ENCODE assay signal across 19 cellular contexts in the genomic region with DNA sequence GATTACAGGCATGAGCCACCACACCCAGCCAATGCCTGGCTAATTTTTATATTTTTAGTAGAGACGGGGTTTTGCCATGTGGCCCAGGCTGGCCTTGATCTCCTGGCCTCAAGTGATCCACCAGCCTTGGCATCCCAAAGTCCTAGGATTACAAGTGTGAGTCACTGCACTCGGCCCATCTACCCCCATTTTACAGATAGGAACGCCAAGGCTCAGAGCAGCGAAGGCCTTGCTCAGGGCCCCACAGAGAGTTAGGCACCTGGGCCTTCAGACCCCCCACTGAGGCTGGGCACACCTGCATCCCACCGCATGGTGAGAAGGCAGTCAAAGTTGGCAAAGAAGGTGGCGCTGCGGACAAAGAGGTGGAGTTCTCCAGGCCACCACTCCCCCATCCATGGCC.
A peak's percentile ranks its signal among the peaks of the same experiment; 100 is the strongest.
DNase-seq lines count a peak whose midpoint lies in the region; ATAC-seq, FAIRE-seq and TF ChIP-seq lines count a peak whose summit lies in the region.
"Had no signal": no experiment of that assay in that cellular context is flagged by ENCODE, and none has a peak within 500 bp of the region (broad histone marks: within the 10 kb centered on the region; RNA-seq: fewer than 3 reads in every experiment).

No MANE protein-coding gene starts in this region.

- H3K4me2 ChIP-seq in K562 (ENCODE audit: insufficient read depth, low read length) (no peak overlapping the region), neuronal stem cell (ENCODE audit: insufficient read depth, low read length, poor library complexity, severe bottlenecking) (no peak overlapping the region), Karpas-422 (ENCODE audit: low read depth, low read length, poor library complexity, severe bottlenecking) (no peak overlapping the region)
- H3K4me2 ChIP-seq: A549; BLaER1 treated with 17β-estradiol and CSF1 and Interleukin-3, amounts not matched to agents 10 nM and 100 nM had no signal

- intact Hi-C loops in K562 (cut with micrococcal nuclease) = loop anchor here (5.0 kb wide), 2 partner anchors 993 to 1088 kb away; no protein-coding TSS in a partner anchor

- H3K79me1 ChIP-seq in neuronal stem cell (ENCODE audit: low read depth, low read length) = peaks cover 1% of the 10 kb centered on the region

- H3K9me2 ChIP-seq in Karpas-422 (replicated peaks; ENCODE audit: insufficient read depth, low read length) = no peaks in the 10 kb centered on the region

- FAIRE-seq in K562 (lab: Jason Lieb, UNC) = no peak
- FAIRE-seq: A549, D721Med, G401.6, GM12891 had no signal

- no peak overlapping the region for H2BK120ac ChIP-seq in neuronal stem cell (ENCODE audit: low read depth, low read length)

- no peak overlapping the region for H4K91ac ChIP-seq in neuronal stem cell (ENCODE audit: low read depth, low read length, poor library complexity)

- H2BK5ac ChIP-seq in neuronal stem cell (ENCODE audit: low read length) = no peak overlapping the region

- H2BK12ac ChIP-seq in neuronal stem cell (ENCODE audit: low read length) = no peak overlapping the region

- ATAC-seq in K562 = no peak
- ATAC-seq in HG02759 (IDR thresholded peaks at IDR 0.05; ENCODE audit: unreplicated experiment) = no peak
- ATAC-seq: A549; CD8-positive, alpha-beta T cell had no signal

- H2AFZ ChIP-seq in K562 (ENCODE audit: low read depth, low read length) (no peak overlapping the region), neuronal stem cell (ENCODE audit: low read length) (no peak overlapping the region), Karpas-422 (ENCODE audit: low read length) (no peak overlapping the region)

- no TSS peak for BruUV-seq in K562 (replicated peaks; lab: Mats Ljungman, UMichigan)

- no peak overlapping the region for H3K18ac ChIP-seq in neuronal stem cell (ENCODE audit: low read length)

- DNase-seq in H7 = peak; percentile 45
- no peak for DNase-seq in K562 (ENCODE audit: extremely low read depth in 1 of 4, low spot score in 3 of 4)
- DNase-seq in neuronal stem cell (ENCODE audit: low spot score) = no peak
- DNase-seq in 8988T = no peak
- no peak for DNase-seq in Karpas-422
- DNase-seq: AML-193; Caco-2; Calu3; CD4-positive, alpha-beta T cell; CD8-positive, alpha-beta T cell; DMS79 treated with DMSO at 0.1 percent for 48 hours; GF-D8 had no signal

- peak overlapping the region; percentile 34 for H3K23ac ChIP-seq in neuronal stem cell (ENCODE audit: low read depth, low read length, poor library complexity)

- H3K14ac ChIP-seq in neuronal stem cell (ENCODE audit: low read length) = no peak overlapping the region

- in situ Hi-C loops in K562 (cut with MboI) = loop anchor here (5.0 to 10.0 kb wide), 2 partner anchors 990 to 1078 kb away; no protein-coding TSS in a partner anchor

- peaks cover under 1% of the 10 kb centered on the region; the same call in 1 of the 2 replicates for H3K9me3 ChIP-seq in K562 (replicated peaks; ENCODE audit: control insufficient read depth, insufficient read depth, low read depth, low read length)
- H3K9me3 ChIP-seq in neuronal stem cell (replicated peaks in 1 of 2; ENCODE audit: control insufficient read depth in 2 of 2, insufficient read depth in 1 of 2, low read depth in 1 of 2, low read length in 2 of 2) = peaks cover 0 to 2% of the 10 kb centered on the region in 2 donors
- no peaks in the 10 kb centered on the region for H3K9me3 ChIP-seq in Karpas-422 (ENCODE audit: low read length)
- H3K9me3 ChIP-seq: A549; BLaER1 treated with 17β-estradiol and CSF1 and Interleukin-3, amounts not matched to agents 10 nM and 100 nM; Caco-2 had no signal

- H3K79me2 ChIP-seq in K562 (ENCODE audit: control insufficient read depth, insufficient read depth, low read length) = no peaks in the 10 kb centered on the region; the same call in 2 of the 3 replicates
- H3K79me2 ChIP-seq in Karpas-422 (ENCODE audit: low read length) = no peaks in the 10 kb centered on the region

- no peak for TF ChIP-seq CTCF in K562 (IDR thresholded peaks at IDR 0.05 in 2 of 3, conservative IDR thresholded peaks at IDR 0.05 in 1 of 3; ENCODE audit: insufficient read depth in 2 of 3, low read depth in 1 of 3, low read length in 3 of 3)

- no peaks in the 10 kb centered on the region for H3K9me1 ChIP-seq in K562 (ENCODE audit: control insufficient read depth, insufficient read depth, low read length)

- no peaks in the 10 kb centered on the region for H4K20me1 ChIP-seq in K562 (replicated peaks; ENCODE audit: control insufficient read depth, insufficient read depth, low read length)
- H4K20me1 ChIP-seq in Karpas-422 (ENCODE audit: insufficient read depth, low read depth, low read length) = no peaks in the 10 kb centered on the region
- H4K20me1 ChIP-seq: BLaER1 treated with 17β-estradiol and CSF1 and Interleukin-3, amounts not matched to agents 10 nM and 100 nM had no signal

- H3K36me3 ChIP-seq in H7 (replicated peaks; ENCODE audit: control insufficient read depth, insufficient read depth, low read length) (no peaks in the 10 kb centered on the region), K562 (ENCODE audit: control insufficient read depth, insufficient read depth, low read length) (no peaks in the 10 kb centered on the region), neuronal stem cell (replicated peaks in 1 of 2; ENCODE audit: control insufficient read depth in 2 of 2, insufficient read depth in 2 of 2, low read length in 2 of 2) (no peaks in the 10 kb centered on the region), Karpas-422 (ENCODE audit: insufficient read depth, low read length) (no peaks in the 10 kb centered on the region)
- H3K36me3 ChIP-seq: BLaER1 treated with 17β-estradiol and CSF1 and Interleukin-3, amounts not matched to agents 10 nM and 100 nM had no signal

- no peak overlapping the region for H4K8ac ChIP-seq in neuronal stem cell (ENCODE audit: low read depth, low read length)

- POLR2A ChIA-PET in K562 (lab: Yijun Ruan, JAX) = interaction anchor here (0.6 kb wide), 1 partner anchor 279 kb away, joined by 3 read pairs; no protein-coding TSS in a partner anchor

- CTCF ChIA-PET in K562 (lab: Yijun Ruan, JAX; ENCODE audit: low intra/inter-chr PET ratio) = interaction anchor here (0.7 kb wide), 1 partner anchor 300 kb away, joined by 3 read pairs; no protein-coding TSS in a partner anchor

- peak overlapping the region; percentile 36 for H2AK5ac ChIP-seq in neuronal stem cell (ENCODE audit: low read depth, low read length)

- H3K27ac ChIP-seq in K562 (ENCODE audit: extremely low read depth, low read depth, low read length) = no peak overlapping the region
- H3K27ac ChIP-seq in neuronal stem cell (replicated peaks; ENCODE audit: low read length) = no peak overlapping the region
- H3K27ac ChIP-seq in Karpas-422 (ENCODE audit: low read length) = no peak overlapping the region
- H3K27ac ChIP-seq: A549; BLaER1 treated with 17β-estradiol and CSF1 and Interleukin-3, amounts not matched to agents 10 nM and 100 nM; C4-2B had no signal

- no peak overlapping the region for H3K4ac ChIP-seq in neuronal stem cell (ENCODE audit: low read length)

- no peak overlapping the region for H3K4me3 ChIP-seq in H7 (ENCODE audit: insufficient read depth, low read depth, low read length)
- no peak overlapping the region for H3K4me3 ChIP-seq in K562
- H3K4me3 ChIP-seq in neuronal stem cell (ENCODE audit: low read length in 2 of 2) = no peak overlapping the region
- H3K4me3 ChIP-seq in Karpas-422 (ENCODE audit: low read length) = no peak overlapping the region
- H3K4me3 ChIP-seq: A549; BLaER1 treated with 17β-estradiol and CSF1 and Interleukin-3, amounts not matched to agents 10 nM and 100 nM had no signal

- TF ChIP-seq EP300 in K562 (IDR thresholded peaks at IDR 0.05; ENCODE audit: low read length) = no peak

- H2BK15ac ChIP-seq in neuronal stem cell (ENCODE audit: low read length) = no peak overlapping the region

- WGBS in K562 (ENCODE audit: insufficient coverage, low coverage, missing lambda C conversion rate) = 24% methylated on average over 7 of the region's 7 CpGs
- WGBS in neuronal stem cell (ENCODE audit: extremely low coverage in 2 of 2, insufficient read length in 2 of 2, insufficient replicate concordance in 1 of 2), 2 donors = no CpG with 5 or more reads among the region's 7 CpGs

- peaks cover 5 to 46% of the 10 kb centered on the region in 2 experiments; a peak in 4 of 5 replicates for H3K4me1 ChIP-seq in K562 (replicated peaks in 1 of 2; ENCODE audit: control insufficient read depth in 2 of 2, insufficient read depth in 2 of 2, low read length in 2 of 2)
- peaks cover 0 to 3% of the 10 kb centered on the region in 2 donors for H3K4me1 ChIP-seq in neuronal stem cell (ENCODE audit: control insufficient read depth in 2 of 2, insufficient read depth in 1 of 2, low read depth in 1 of 2, low read length in 2 of 2)
- H3K4me1 ChIP-seq in Karpas-422 (ENCODE audit: low read length) = peaks cover 5% of the 10 kb centered on the region

- no peak for TF ChIP-seq POLR2A in K562 (conservative IDR thresholded peaks at IDR 0.05)

- H3K27me3 ChIP-seq in H7 (ENCODE audit: control insufficient read depth, insufficient read depth, low read length) (peaks cover 9% of the 10 kb centered on the region), K562 (ENCODE audit: control insufficient read depth in 2 of 2, insufficient read depth in 2 of 2, low read length in 2 of 2) (no peaks in the 10 kb centered on the region; a peak in 1 of 5 replicates), neuronal stem cell (ENCODE audit: control insufficient read depth in 3 of 3, insufficient read depth in 3 of 3, low read depth in 1 of 3, low read length in 3 of 3) (peaks cover 0 to 12% (median 8%) of the 10 kb centered on the region in 3 experiments), Karpas-422 (ENCODE audit: low read length) (no peaks in the 10 kb centered on the region)

- no peak for TF ChIP-seq RAD21 in K562 (CRISPR knock-in tag; conservative IDR thresholded peaks at IDR 0.05 in 1 of 2, IDR thresholded peaks at IDR 0.05 in 1 of 2)

- H3K9ac ChIP-seq in K562 (ENCODE audit: insufficient read depth in 1 of 2, low read depth in 2 of 2, low read length in 2 of 2) (no peak overlapping the region), neuronal stem cell (ENCODE audit: low read depth, low read length, poor library complexity) (no peak overlapping the region), Karpas-422 (ENCODE audit: low read length) (no peak overlapping the region)
- H3K9ac ChIP-seq: BLaER1 treated with 17β-estradiol and CSF1 and Interleukin-3, amounts not matched to agents 10 nM and 100 nM had no signal

TF ChIP-seq in K562, 482 proteins besides CTCF, POLR2A, EP300 and RAD21 (continues in another document):
- TF ChIP-seq RBM25 (IDR thresholded peaks at IDR 0.05; ENCODE audit: low read depth, low read length, severe bottlenecking) = peak; percentile 62
- TF ChIP-seq ADNP (tag; IDR thresholded peaks at IDR 0.05) = 0 out of 2 replicates have a peak, but pooled peaks have one; percentile 39
- TF ChIP-seq CREM (IDR thresholded peaks at IDR 0.05; ENCODE audit: low read depth) = no peak
- TF ChIP-seq ZNF780A (CRISPR knock-in tag; IDR thresholded peaks at IDR 0.05) = no peak
